20 cellular contexts compared by ENCODE assay signal in the genomic region with DNA sequence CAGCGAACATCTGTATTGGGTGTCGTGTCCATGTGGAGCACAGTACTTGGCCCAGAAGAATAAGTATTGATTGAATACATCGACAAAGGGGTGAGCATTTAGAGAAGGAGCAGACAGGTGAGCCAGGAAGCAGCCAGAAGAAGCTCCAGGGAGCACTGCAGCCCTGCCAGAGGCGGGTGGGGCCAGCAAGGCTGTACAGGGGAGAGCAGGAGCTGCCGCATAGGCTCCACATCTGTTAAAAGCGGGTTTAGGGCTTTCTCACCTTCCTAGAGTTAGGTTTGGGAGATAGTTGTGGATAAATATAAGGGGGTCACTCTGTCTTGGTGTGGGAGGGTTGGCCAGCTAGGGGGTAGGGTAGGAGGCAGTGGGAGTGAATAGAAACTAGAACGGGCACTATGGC. TPM values are rescaled to one million over a fixed set of nuclear protein-coding genes. Genes with fewer than 3 reads are reported as not detected.
DNase-seq lines count a peak whose midpoint lies in the region; ATAC-seq and TF ChIP-seq lines count a peak whose summit lies in the region.
"Had no signal": no experiment of that assay in that cellular context is flagged by ENCODE, and none has a peak within 500 bp of the region (broad histone marks: within the 10 kb centered on the region; RNA-seq: fewer than 3 reads in every experiment).

No MANE protein-coding gene starts in this region.

- peaks cover 34% of the 10 kb centered on the region for H3K9me3 Mint-ChIP-seq in nephron progenitor cell
- H3K9me3 Mint-ChIP-seq in progenitor cell of endocrine pancreas (ENCODE audit: low read depth), result peaks cover 11% of the 10 kb centered on the region

- intact Hi-C loops in body of pancreas (cut with DNase I), result no loop called here

- 46 to 53% methylated on average over 7 of the region's 7 CpGs for WGBS in body of pancreas, 2 donors

- H3K4me3 ChIP-seq in body of pancreas, result no peak overlapping the region
- H3K4me3 ChIP-seq: SJCRH30 had no signal

- H3K27ac Mint-ChIP-seq in nephron progenitor cell (peak overlapping the region; percentile 98), progenitor cell of endocrine pancreas (peak overlapping the region; percentile 98)
- H3K27ac Mint-ChIP-seq: H9 had no signal

- TF ChIP-seq POLR2A in body of pancreas (IDR thresholded peaks at IDR 0.05), result no peak

- H3K27me3 Mint-ChIP-seq in nephron progenitor cell (ENCODE audit: low read depth, poor library complexity), result no peaks in the 10 kb centered on the region
- H3K27me3 Mint-ChIP-seq in progenitor cell of endocrine pancreas, result no peaks in the 10 kb centered on the region

- H3K27ac ChIP-seq in body of pancreas, result peak overlapping the region; percentile 96 to 99 (median 98)
- H3K27ac ChIP-seq: KMS-11 had no signal

- peak in 2 of 4 donors; percentile 17 to 30 for DNase-seq in body of pancreas
- peak; percentile 31 for DNase-seq in islet precursor cell
- no peak for DNase-seq in nephron progenitor cell
- DNase-seq in progenitor cell of endocrine pancreas (ENCODE audit: low spot score, unreplicated experiment), result no peak
- no peak for DNase-seq in GOT3 (lab: John Stamatoyannopoulos, UW)
- DNase-seq in activated CD4-positive, CD25-positive, alpha-beta regulatory T cell (lab: John Stamatoyannopoulos, UW), result no peak
- no peak for DNase-seq in NCI-H1092 (lab: John Stamatoyannopoulos, UW)
- no peak for DNase-seq in activated CD4-positive, CD25-positive, alpha-beta regulatory T cell treated with anti-CD3 and anti-CD28 coated beads, Interleukin-2, amount 50 U/mL, for 72 hours
- DNase-seq: ACHN, C1 segment of cervical spinal cord, DND-41, H9, MV-4-11, NCI-H1417, NCI-H187 treated with DMSO at 0.1 percent for 48 hours, NCI-H2171, NCI-H526 had no signal

- peaks cover 80% of the 10 kb centered on the region for H3K4me1 ChIP-seq in body of pancreas

- no peaks in the 10 kb centered on the region for H3K27me3 ChIP-seq in body of pancreas
- H3K27me3 ChIP-seq: SJCRH30 had no signal

- TF ChIP-seq CTCF in body of pancreas (IDR thresholded peaks at IDR 0.05) (no peak), nephron progenitor cell (IDR thresholded peaks at IDR 0.05) (no peak), progenitor cell of endocrine pancreas (IDR thresholded peaks at IDR 0.05; ENCODE audit: unreplicated experiment) (no peak)

- no peak for ATAC-seq in body of pancreas

- H3K4me1 Mint-ChIP-seq in nephron progenitor cell (peaks cover 54% of the 10 kb centered on the region), progenitor cell of endocrine pancreas (ENCODE audit: low read depth) (peaks cover 23% of the 10 kb centered on the region)

- H3K36me3 Mint-ChIP-seq in nephron progenitor cell (ENCODE audit: low read depth), result peaks cover 24% of the 10 kb centered on the region
- peaks cover 6% of the 10 kb centered on the region for H3K36me3 Mint-ChIP-seq in progenitor cell of endocrine pancreas (ENCODE audit: insufficient read depth)

- H3K36me3 ChIP-seq in body of pancreas (replicated peaks in 1 of 2; ENCODE audit: insufficient read depth in 1 of 2, low read depth in 2 of 2), result no peaks in the 10 kb centered on the region
- H3K36me3 ChIP-seq: SJCRH30 had no signal

- H3K9me3 ChIP-seq in body of pancreas, result no peaks in the 10 kb centered on the region

- H3K4me3 Mint-ChIP-seq in nephron progenitor cell (peak overlapping the region; percentile 29), progenitor cell of endocrine pancreas (ENCODE audit: low read depth) (no peak overlapping the region)

RNA-seq across cellular contexts. Expression of a gene that starts 1.3 kb away (rescaled TPM):
- total RNA-seq in body of pancreas (over 10,000 TPM; 26,456 to 42,834 TPM), progenitor cell of endocrine pancreas (17.8 and 23.7 TPM in 2 replicates)
- total RNA-seq: G401, H9 had no signal

RNA-seq across cellular contexts. Expression of a gene that starts 34.4 kb away (rescaled TPM):
- total RNA-seq in body of pancreas (not detected), progenitor cell of endocrine pancreas (not detected in 2 replicates)
- total RNA-seq: G401, H9 had no signal

Comparison
In these comparisons a context has a peak if more than half of its experiments do, and no peak if none do; other contexts are left out.
1. RNA of a gene that starts 1.3 kb away (total RNA-seq): 26,456 to 42,834 TPM in body of pancreas; 17.8 to 23.7 TPM in progenitor cell of endocrine pancreas; every median in the first group is over 1,000 times any median in the second.